ENCODE assay signal across 1 cellular context in genomic region chr9:127539259-127539981, GRCh38.
TF ChIP-seq lines count a peak whose summit lies in the region.

No MANE protein-coding gene starts in this region.

TF ChIP-seq in HepG2, 621 proteins besides CTCF, POLR2A, EP300 and RAD21 (continued from another document):
- TF ChIP-seq ZNF530 (CRISPR knock-in tag; IDR thresholded peaks at IDR 0.05; ENCODE audit: low read depth) = no peak
- TF ChIP-seq ZBTB33 (CRISPR knock-in tag; IDR thresholded peaks at IDR 0.05) = peak; percentile 29; the same call in 1 of the 2 replicates
- peak; percentile 84 for TF ChIP-seq ZNF629 (CRISPR knock-in tag; conservative IDR thresholded peaks at IDR 0.05)
